Comparison of ENCODE assay signal across 28 cellular contexts in genomic region chr18:69808399-69808798, GRCh38.
"Had no signal": no experiment of that assay in that cellular context is flagged by ENCODE, and none has a peak within 500 bp of the region (broad histone marks: within the 10 kb centered on the region; RNA-seq: fewer than 3 reads in every experiment).

No MANE protein-coding gene starts in this region.

- DNase-seq: naive thymus-derived CD8-positive, alpha-beta T cell; occipital lobe; ovary; posterior cingulate gyrus; psoas muscle; right cardiac atrium; right lobe of liver; sigmoid colon; small intestine; stimulated activated CD4-positive, alpha-beta T cell treated with anti-CD3 and anti-CD28 coated beads, Interleukin-15, amount 100 ng/mL, for 24 hours; stimulated activated CD4-positive, alpha-beta T cell treated with anti-CD3 and anti-CD28 coated beads, Interleukin-2, amount 100 ng/mL, for 24 hours; stimulated activated CD4-positive, alpha-beta T cell treated with anti-CD3 and anti-CD28 coated beads, Interleukin-2, amount 100 ng/mL, for 48 hours; stimulated activated CD4-positive, alpha-beta T cell treated with anti-CD3 and anti-CD28 coated beads, Interleukin-4, amount 100 ng/mL, for 24 hours; stimulated activated naive B cell treated with anti-CD40 and anti-IgM and Interleukin-4, amounts not matched to agents 10 μg/mL and 1 μg/mL and 100 μg/mL, for 72 hours; stimulated activated naive CD4-positive, alpha-beta T cell treated with Interleukin-2 at 50 U/mL for 16 hours; stomach; testis; tibial artery; transverse colon; upper lobe of right lung; uterus had no signal

- H3K36me3 Mint-ChIP-seq: stimulated activated naive B cell treated with anti-CD40 and anti-IgM and Interleukin-4, amounts not matched to agents 10 μg/mL and 1 μg/mL and 100 μg/mL, for 72 hours; type B pancreatic cell had no signal

- H3K9me3 ChIP-seq: ovary, psoas muscle, right lobe of liver, stomach, testis, tibial artery, transverse colon, upper lobe of right lung, uterus had no signal

- H3K4me3 Mint-ChIP-seq: naive thymus-derived CD8-positive, alpha-beta T cell; natural killer cell treated with Interleukin-12 subunit alpha and Interleukin-12 subunit beta and Interleukin-15 and Interleukin-18, amount 100 ng/mL, for 72 hours; neural progenitor cell; stimulated activated effector memory CD8-positive, alpha-beta T cell treated with anti-CD3 and anti-CD28 coated beads, Interleukin-12 subunit alpha, Interleukin-12 subunit beta, amount 100 ng/mL, for 72 hours; stimulated activated naive B cell treated with anti-CD40 and anti-IgM and Interleukin-4, amounts not matched to agents 10 μg/mL and 1 μg/mL and 100 μg/mL, for 72 hours; stimulated activated naive CD8-positive, alpha-beta T cell treated with anti-CD3 and anti-CD28 coated beads, Interleukin-15, Interleukin-2, amounts not matched to agents 100 ng/mL and 50 ng/mL, for 24 hours; type B pancreatic cell had no signal

- H3K4me1 Mint-ChIP-seq: naive thymus-derived CD8-positive, alpha-beta T cell; neural progenitor cell; stimulated activated naive B cell treated with anti-CD40 and anti-IgM and Interleukin-4, amounts not matched to agents 10 μg/mL and 1 μg/mL and 100 μg/mL, for 72 hours had no signal

- H3K27me3 ChIP-seq: neural progenitor cell, ovary, right lobe of liver, sigmoid colon, stomach, testis, tibial artery, transverse colon, upper lobe of right lung, uterus had no signal

- H3K4me1 ChIP-seq: neural progenitor cell, parathyroid adenoma, psoas muscle, right lobe of liver, sigmoid colon, stomach, testis, tibial artery, transverse colon, upper lobe of right lung, uterus had no signal

- H3K79me2 ChIP-seq: parathyroid adenoma had no signal

- H2AFZ ChIP-seq: neural progenitor cell, parathyroid adenoma had no signal

- H3K9ac ChIP-seq: neural progenitor cell, parathyroid adenoma had no signal

- H3K27me3 Mint-ChIP-seq: naive thymus-derived CD8-positive, alpha-beta T cell; natural killer cell treated with Interleukin-12 subunit alpha and Interleukin-12 subunit beta and Interleukin-15 and Interleukin-18, amount 100 ng/mL, for 72 hours; progenitor cell of endocrine pancreas; stimulated activated naive CD8-positive, alpha-beta T cell treated with anti-CD3 and anti-CD28 coated beads, Interleukin-15, Interleukin-2, amounts not matched to agents 100 ng/mL and 50 ng/mL, for 24 hours; type B pancreatic cell had no signal

- H3K4me2 ChIP-seq: neural progenitor cell had no signal

- H3K4me3 ChIP-seq: neural progenitor cell, ovary, psoas muscle, right lobe of liver, sigmoid colon, stomach, testis, tibial artery, transverse colon, upper lobe of right lung, uterus had no signal

- H3K36me3 ChIP-seq: neural progenitor cell, ovary, right lobe of liver, sigmoid colon, stomach, tibial artery, transverse colon, upper lobe of right lung, uterus had no signal

- H3K27ac ChIP-seq: neural progenitor cell, ovary, parathyroid adenoma, psoas muscle, right lobe of liver, sigmoid colon, stomach, testis, tibial artery, transverse colon, upper lobe of right lung, uterus had no signal

- H3K27ac Mint-ChIP-seq: naive thymus-derived CD8-positive, alpha-beta T cell; neural progenitor cell; progenitor cell of endocrine pancreas; stimulated activated effector memory CD8-positive, alpha-beta T cell treated with anti-CD3 and anti-CD28 coated beads, Interleukin-12 subunit alpha, Interleukin-12 subunit beta, amount 100 ng/mL, for 72 hours; stimulated activated naive B cell treated with anti-CD40 and anti-IgM and Interleukin-4, amounts not matched to agents 10 μg/mL and 1 μg/mL and 100 μg/mL, for 72 hours; stimulated activated naive CD8-positive, alpha-beta T cell treated with anti-CD3 and anti-CD28 coated beads, Interleukin-15, Interleukin-2, amounts not matched to agents 100 ng/mL and 50 ng/mL, for 24 hours; type B pancreatic cell had no signal

- ATAC-seq: naive thymus-derived CD8-positive, alpha-beta T cell; natural killer cell treated with Interleukin-12 subunit alpha and Interleukin-12 subunit beta and Interleukin-15 and Interleukin-18, amount 100 ng/mL, for 72 hours; psoas muscle; right cardiac atrium; right lobe of liver; stimulated activated effector memory CD8-positive, alpha-beta T cell treated with anti-CD3 and anti-CD28 coated beads, Interleukin-12 subunit alpha, Interleukin-12 subunit beta, amount 100 ng/mL, for 72 hours; stimulated activated naive B cell treated with anti-CD40 and anti-IgM and Interleukin-4, amounts not matched to agents 10 μg/mL and 1 μg/mL and 100 μg/mL, for 72 hours; upper lobe of right lung had no signal
